In genomic region chr20:10428008-10428407, GRCh38 we compare ENCODE assay signal across 27 cellular contexts. TPM values are rescaled to one million over a fixed set of nuclear protein-coding genes. Genes with fewer than 3 reads are reported as not detected.
DNase-seq lines count a peak whose midpoint lies in the region; ATAC-seq, FAIRE-seq and TF ChIP-seq lines count a peak whose summit lies in the region.
"Had no signal": no experiment of that assay in that cellular context is flagged by ENCODE, and none has a peak within 500 bp of the region (broad histone marks: within the 10 kb centered on the region; RNA-seq: fewer than 3 reads in every experiment).

No MANE protein-coding gene starts in this region.

- H3K27me3 Mint-ChIP-seq in T-helper 17 cell = no peaks in the 10 kb centered on the region
- no peaks in the 10 kb centered on the region for H3K27me3 Mint-ChIP-seq in activated T-cell treated with anti-CD3 and anti-CD28 coated beads, Interleukin-2, amount 50 U/mL, for 72 hours (ENCODE audit: low read depth)

- TF ChIP-seq RAD21 in A549 (conservative IDR thresholded peaks at IDR 0.05 in 1 of 2, IDR thresholded peaks at IDR 0.05 in 1 of 2) = no peak

- H3K4me1 Mint-ChIP-seq in T-helper 17 cell = peaks cover 31% of the 10 kb centered on the region
- H3K4me1 Mint-ChIP-seq in activated T-cell treated with anti-CD3 and anti-CD28 coated beads, Interleukin-2, amount 50 U/mL, for 72 hours (ENCODE audit: low read depth) = peaks cover 44% of the 10 kb centered on the region

- in situ Hi-C loops in brain microvascular endothelial cell (cut with HindIII; ENCODE audit: low pct_ligation_motif_present, low sequenced_read_pairs) = no loop called here

- H3K4me3 Mint-ChIP-seq in T-helper 17 cell = no peak overlapping the region
- H3K4me3 Mint-ChIP-seq in activated T-cell treated with anti-CD3 and anti-CD28 coated beads, Interleukin-2, amount 50 U/mL, for 72 hours = no peak overlapping the region
- H3K4me3 Mint-ChIP-seq: activated naive CD4-positive, alpha-beta T cell treated with anti-CD3 and anti-CD28 coated beads for 36 hours; activated T-helper 1 cell treated with anti-CD3 and anti-CD28 coated beads, Interleukin-12 subunit alpha, Interleukin-12 subunit beta, Interleukin-2, Interleukin-4 antibody, amounts not matched to agents 30 ng/mL and 10 ng/mL and 1 ng/mL, durations not matched to agents 14 hours and 24 hours and 36 hours; HFFc6 had no signal

- H3K9me3 Mint-ChIP-seq in activated T-cell treated with anti-CD3 and anti-CD28 coated beads, Interleukin-2, amount 50 U/mL, for 72 hours = no peaks in the 10 kb centered on the region
- H3K9me3 Mint-ChIP-seq: activated naive CD4-positive, alpha-beta T cell treated with anti-CD3 and anti-CD28 coated beads for 36 hours; activated T-helper 1 cell treated with anti-CD3 and anti-CD28 coated beads, Interleukin-12 subunit alpha, Interleukin-12 subunit beta, Interleukin-2, Interleukin-4 antibody, amounts not matched to agents 30 ng/mL and 10 ng/mL and 1 ng/mL, durations not matched to agents 14 hours and 24 hours and 36 hours; HFFc6 had no signal

- H3K27ac Mint-ChIP-seq in T-helper 17 cell = peak overlapping the region; percentile 47
- no peak overlapping the region for H3K27ac Mint-ChIP-seq in activated T-cell treated with anti-CD3 and anti-CD28 coated beads, Interleukin-2, amount 50 U/mL, for 72 hours
- H3K27ac Mint-ChIP-seq: activated naive CD4-positive, alpha-beta T cell treated with anti-CD3 and anti-CD28 coated beads for 36 hours; activated T-helper 1 cell treated with anti-CD3 and anti-CD28 coated beads, Interleukin-12 subunit alpha, Interleukin-12 subunit beta, Interleukin-2, Interleukin-4 antibody, amounts not matched to agents 30 ng/mL and 10 ng/mL and 1 ng/mL, durations not matched to agents 14 hours and 24 hours and 36 hours; HFFc6 had no signal

- CTCF ChIA-PET in A549 (lab: Yijun Ruan, JAX) = interaction anchor here (0.9 to 10.8 kb wide), 27 partner anchors 9 to 811 kb away, joined by 3 to 123 read pairs (median 9); no protein-coding TSS in a partner anchor

- H3K27me3 ChIP-seq in brain microvascular endothelial cell (replicated peaks) = no peaks in the 10 kb centered on the region
- H3K27me3 ChIP-seq: BE2C, heart right ventricle, right atrium auricular region, stomach had no signal

- TF ChIP-seq EP300 in A549 (IDR thresholded peaks at IDR 0.05) = no peak

- H3K36me3 ChIP-seq in brain microvascular endothelial cell (replicated peaks) = no peaks in the 10 kb centered on the region
- H3K36me3 ChIP-seq: right atrium auricular region had no signal

- H3K9me3 ChIP-seq in A549 = no peaks in the 10 kb centered on the region
- H3K9me3 ChIP-seq in T-helper 17 cell (ENCODE audit: control insufficient read depth, low read length, poor library complexity, severe bottlenecking) = no peaks in the 10 kb centered on the region
- H3K9me3 ChIP-seq: BE2C, heart right ventricle, right atrium auricular region, stomach had no signal

- no peak for DNase-seq in A549 (ENCODE audit: low read depth in 1 of 2, low spot score in 1 of 2)
- DNase-seq in T-helper 17 cell = no peak
- DNase-seq in activated T-cell treated with anti-CD3 and anti-CD28 coated beads, Interleukin-2, amount 50 U/mL, for 72 hours = no peak
- DNase-seq in medulla oblongata (ENCODE audit: extremely low spot score) = no peak
- DNase-seq in brain microvascular endothelial cell = no peak
- DNase-seq: ACHN; activated CD4-positive, alpha-beta T cell treated with anti-CD3 and anti-CD28 coated beads, Interleukin-2, amount 50 U/mL, for 48 hours; activated CD4-positive, CD25-positive, alpha-beta regulatory T cell treated with anti-CD3 and anti-CD28 coated beads, Interleukin-2, amount 50 U/mL, for 72 hours; activated CD8-positive, alpha-beta memory T cell treated with anti-CD3 and anti-CD28 coated beads, Interleukin-2, amount 50 U/mL, for 4 hours; activated naive CD4-positive, alpha-beta T cell treated with anti-CD3 and anti-CD28 coated beads for 36 hours; BE2C; heart right ventricle; HFFc6; Kasumi-1; NCI-H1417 treated with DMSO at 0.1 percent for 48 hours; NCI-H2081; NCI-H345; NCI-H69; posterior cingulate gyrus; stimulated activated CD4-positive, alpha-beta T cell treated with anti-CD3 and anti-CD28 coated beads, Interleukin-2, amount 100 ng/mL, for 24 hours; stomach had no signal

- H3K4me3 ChIP-seq in A549 (no peak overlapping the region), brain microvascular endothelial cell (ENCODE audit: low read depth, low read length) (no peak overlapping the region)
- H3K4me3 ChIP-seq: heart right ventricle, right atrium auricular region, smooth muscle cell, stomach had no signal

- H3K4me1 ChIP-seq in A549 = peaks cover 86% of the 10 kb centered on the region
- H3K4me1 ChIP-seq: BE2C had no signal

- no peak for TF ChIP-seq CTCF in A549 (IDR thresholded peaks at IDR 0.05)
- TF ChIP-seq CTCF in brain microvascular endothelial cell (IDR thresholded peaks at IDR 0.05; ENCODE audit: low read depth, low read length, missing control alignments) = no peak

- peaks cover 2% of the 10 kb centered on the region for H3K36me3 Mint-ChIP-seq in T-helper 17 cell (ENCODE audit: low read depth)
- H3K36me3 Mint-ChIP-seq in activated T-cell treated with anti-CD3 and anti-CD28 coated beads, Interleukin-2, amount 50 U/mL, for 72 hours (ENCODE audit: insufficient read depth in 2 of 2) = peaks cover 0 to 2% of the 10 kb centered on the region in 2 donors

- H3K27ac ChIP-seq in A549 = peak overlapping the region; percentile 90 to 96
- H3K27ac ChIP-seq in brain microvascular endothelial cell = no peak overlapping the region
- H3K27ac ChIP-seq: heart right ventricle, right atrium auricular region, stomach had no signal

- ATAC-seq in A549 = no peak
- peak; percentile 55 for ATAC-seq in GM18498 (IDR thresholded peaks at IDR 0.05; ENCODE audit: unreplicated experiment)
- ATAC-seq in GM21786 (IDR thresholded peaks at IDR 0.05; ENCODE audit: unreplicated experiment) = peak; percentile 51
- no peak for ATAC-seq in T-helper 17 cell
- no peak for ATAC-seq in activated T-cell treated with anti-CD3 and anti-CD28 coated beads, Interleukin-2, amount 50 U/mL, for 72 hours (replicated peaks in 1 of 2)
- ATAC-seq: heart right ventricle, Right ventricle myocardium inferior had no signal

- no peak for FAIRE-seq in A549 (lab: Jason Lieb, UNC)

- no peak overlapping the region for H3K4me2 ChIP-seq in A549
- H3K4me2 ChIP-seq: smooth muscle cell had no signal

- POLR2A ChIA-PET in A549 (lab: Yijun Ruan, JAX) = no interaction called here

- no peak for TF ChIP-seq POLR2A in A549 (IDR thresholded peaks at IDR 0.05; ENCODE audit: low read length)

TF ChIP-seq in A549, 52 proteins besides CTCF, POLR2A, EP300 and RAD21 (continues in another document):
- TF ChIP-seq TFCP2L1 (CRISPR knock-in tag; IDR thresholded peaks at IDR 0.05) (no peak), ELK1 (IDR thresholded peaks at IDR 0.05; ENCODE audit: low read depth, low read length) (no peak), KDM5A (IDR thresholded peaks at IDR 0.05) (no peak), NFE2L2 (conservative IDR thresholded peaks at IDR 0.05; ENCODE audit: low read length) (no peak), MAZ (IDR thresholded peaks at IDR 0.05; ENCODE audit: borderline replicate concordance, low read depth, low read length) (no peak), CEBPB (IDR thresholded peaks at IDR 0.05) (no peak), PHF8 (IDR thresholded peaks at IDR 0.05; ENCODE audit: borderline replicate concordance, low read depth) (no peak), RCOR1 (IDR thresholded peaks at IDR 0.05; ENCODE audit: low read depth, low read length) (no peak), SREBF2 (IDR thresholded peaks at IDR 0.05) (no peak), ZSCAN20 (CRISPR knock-in tag; IDR thresholded peaks at IDR 0.05) (no peak), CBX8 (IDR thresholded peaks at IDR 0.05) (no peak), E2F6 (IDR thresholded peaks at IDR 0.05; ENCODE audit: borderline replicate concordance, low read depth) (no peak), JUNB (IDR thresholded peaks at IDR 0.05) (no peak), CHD2 (IDR thresholded peaks at IDR 0.05; ENCODE audit: low read length, partially characterized antibody) (no peak)
- TF ChIP-seq, protein P1, sequence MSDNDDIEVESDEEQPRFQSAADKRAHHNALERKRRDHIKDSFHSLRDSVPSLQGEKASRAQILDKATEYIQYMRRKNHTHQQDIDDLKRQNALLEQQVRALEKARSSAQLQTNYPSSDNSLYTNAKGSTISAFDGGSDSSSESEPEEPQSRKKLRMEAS (IDR thresholded peaks at IDR 0.05) = no peak

RNA-seq across cellular contexts. Expression of gene MKKS, which starts 6.0 kb away (rescaled TPM):
- polyA plus RNA-seq in A549 (2011; rRNA removed) (85.2 and 94.2 TPM in 2 replicates), A549 (2017; fragmentation: RNase III; extraction: RNeasy Plus Mini Kit Qiagen cat#74134 plus additional on column Dnase treatment) (24.3 to 27.6 TPM (median 25.8 TPM) in 3 replicates)
- polyA plus RNA-seq in A549 (2012; cell fraction: cytosol; rRNA removed) = 16.8 and 17.8 TPM in 2 replicates
- polyA plus RNA-seq in A549 (2012; cell fraction: nucleus; rRNA removed) = 4.5 and 7.3 TPM in 2 replicates
- polyA minus RNA-seq in A549 (2011; rRNA and poly(A)+ RNA removed) = 24.7 and 24.9 TPM in 2 replicates
- 1 to 10 TPM; 4.7 to 5.0 TPM for total RNA-seq in T-helper 17 cell
- 1 to 10 TPM; 7.7 to 9.0 TPM for total RNA-seq in activated T-cell treated with anti-CD3 and anti-CD28 coated beads, Interleukin-2, amount 50 U/mL, for 72 hours

RNA-seq across cellular contexts. Expression of gene SLX4IP, which starts 7.1 kb away (rescaled TPM):
- polyA plus RNA-seq in A549 (2011; rRNA removed) = 7.5 and 8.0 TPM in 2 replicates
- 0.83 and 1.0 TPM in 2 replicates for polyA plus RNA-seq in A549 (2012; cell fraction: cytosol; rRNA removed)
- 2.0 and 2.9 TPM in 2 replicates for polyA plus RNA-seq in A549 (2012; cell fraction: nucleus; rRNA removed)
- 3.3 to 3.5 TPM (median 3.4 TPM) in 3 replicates for polyA plus RNA-seq in A549 (2017; fragmentation: RNase III; extraction: RNeasy Plus Mini Kit Qiagen cat#74134 plus additional on column Dnase treatment)
- polyA minus RNA-seq in A549 (2011; rRNA and poly(A)+ RNA removed) = 17.4 and 18.8 TPM in 2 replicates
- total RNA-seq in T-helper 17 cell = 1 to 10 TPM; 4.0 to 4.6 TPM
- total RNA-seq in activated T-cell treated with anti-CD3 and anti-CD28 coated beads, Interleukin-2, amount 50 U/mL, for 72 hours = 10 to 100 TPM in 1 of 2 donors, 1 to 10 TPM in 1; 7.3 to 10.9 TPM

Comparison
In these comparisons a context has a peak if more than half of its experiments do, and no peak if none do; other contexts are left out.
1. ATAC-seq: peak in GM18498 (single experiment) and GM21786 (single experiment); none in A549 (0 of 2), T-helper 17 cell (single experiment) and activated T-cell treated with anti-CD3 and anti-CD28 coated beads, Interleukin-2, amount 50 U/mL, for 72 hours (0 of 2).